In the genomic region with DNA sequence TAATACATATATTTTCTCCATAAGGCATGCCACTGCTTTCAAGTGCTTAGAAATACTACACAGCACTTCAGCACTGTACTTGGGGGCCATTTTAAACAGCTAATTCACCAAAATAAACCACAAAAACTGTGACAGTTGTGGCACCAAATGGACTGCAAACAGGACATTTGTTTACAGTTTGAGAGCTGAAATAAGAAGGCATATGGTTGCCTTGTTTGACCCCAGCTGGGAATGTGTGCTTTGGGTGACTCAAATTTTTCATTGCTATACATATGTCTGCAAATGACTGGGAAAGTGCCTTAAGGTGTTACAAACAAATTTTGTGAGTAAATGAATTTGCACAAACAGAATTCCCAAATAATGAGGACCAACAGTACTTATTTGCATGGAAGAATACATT, we compare ENCODE assay signal across 26 cellular contexts.
"Had no signal": no experiment of that assay in that cellular context is flagged by ENCODE, and none has a peak within 500 bp of the region (broad histone marks: within the 10 kb centered on the region; RNA-seq: fewer than 3 reads in every experiment).

No MANE protein-coding gene starts in this region.

- DNase-seq: activated B cell treated with CpG ODN at 0.5 μM for 24 hours; activated CD4-positive, alpha-beta T cell treated with anti-CD3 and anti-CD28 coated beads for 1 hour; activated CD4-positive, alpha-beta T cell treated with anti-CD3 and anti-CD28 coated beads, Interleukin-2, amount 10 ng/mL, durations not matched to agents 24 days and 14 days; activated CD4-positive, alpha-beta T cell treated with anti-CD3 and anti-CD28 coated beads, Interleukin-2, amount 50 U/mL, for 48 hours; activated CD8-positive, alpha-beta memory T cell treated with anti-CD3 and anti-CD28 coated beads, Interleukin-2, amount 10 ng/mL, durations not matched to agents 7 days and 5 days; activated effector memory CD4-positive, alpha-beta T cell treated with anti-CD3 and anti-CD28 coated beads, Interleukin-2, amount 50 U/mL, for 16 hours; activated naive CD4-positive, alpha-beta T cell treated with Interleukin-2 at 50 U/mL for 16 hours; activated naive CD8-positive, alpha-beta T cell treated with anti-CD3 and anti-CD28 coated beads, Interleukin-2, amount 50 U/mL, for 24 hours; activated T-cell treated with anti-CD3 and anti-CD28 coated beads, Interleukin-2, amount 50 U/mL, for 4 hours; amygdala; Karpas-422; NCI-H1048; NCI-H146; NCI-H2081; NCI-H2227 treated with DMSO at 0.1 percent for 48 hours; NCI-H510A; NCI-H526 treated with DMSO at 0.1 percent for 48 hours; NK-92 treated with Interleukin-12 subunit alpha and Interleukin-12 subunit beta, amount 100 ng/mL, for 24 hours; OCI-M1; RPMI8226; T-cell; T-helper 2 cell; T1000 had no signal

- ATAC-seq: activated CD8-positive, alpha-beta memory T cell treated with anti-CD3 and anti-CD28 coated beads, Interleukin-2, amount 10 ng/mL, durations not matched to agents 7 days and 5 days; activated naive CD4-positive, alpha-beta T cell treated with anti-CD3 and anti-CD28 coated beads, Interleukin-2, amount 50 U/mL, for 72 hours; activated naive CD8-positive, alpha-beta T cell treated with anti-CD3 and anti-CD28 coated beads, Interleukin-2, amount 50 U/mL, for 24 hours; activated T-cell treated with anti-CD3 and anti-CD28 coated beads, Interleukin-2, amount 50 U/mL, for 4 hours; Panc1; Right ventricle myocardium inferior; T-cell had no signal
